12 cellular contexts compared by ENCODE assay signal in genomic region chr7:27116962-27117686, GRCh38. TPM values are rescaled to one million over a fixed set of nuclear protein-coding genes. Genes with fewer than 3 reads are reported as not detected.
DNase-seq lines count a peak whose midpoint lies in the region; ATAC-seq and TF ChIP-seq lines count a peak whose summit lies in the region.
"Had no signal": no experiment of that assay in that cellular context is flagged by ENCODE, and none has a peak within 500 bp of the region (broad histone marks: within the 10 kb centered on the region; RNA-seq: fewer than 3 reads in every experiment).

No MANE protein-coding gene starts in this region.

- H3K36me3 ChIP-seq in left lung: no peaks in the 10 kb centered on the region

- peaks cover 6 to 80% of the 10 kb centered on the region in 2 donors for H3K27me3 ChIP-seq in left lung
- H3K27me3 ChIP-seq: testis had no signal

- no peaks in the 10 kb centered on the region for H3K9me3 Mint-ChIP-seq in type B pancreatic cell

- DNase-seq in activated CD8-positive, alpha-beta memory T cell treated with anti-CD3 and anti-CD28 coated beads, Interleukin-2, amount 50 U/mL, for 48 hours: peak; percentile 36
- no peak for DNase-seq in activated CD8-positive, alpha-beta memory T cell treated with anti-CD3 and anti-CD28 coated beads for 24 hours
- DNase-seq in left lung: no peak
- DNase-seq in type B pancreatic cell (ENCODE audit: extremely low spot score, unreplicated experiment): peak; percentile 72
- DNase-seq in NCI-H2196 treated with DMSO at 0.1 percent for 48 hours (lab: John Stamatoyannopoulos, UW; ENCODE audit: unreplicated experiment): no peak
- DNase-seq in superior temporal gyrus (ENCODE audit: extremely low spot score): no peak
- DNase-seq: activated T-cell treated with anti-CD3 and anti-CD28 coated beads for 4 hours, NCI-H446, testis had no signal

- peak overlapping the region; percentile 91 for H3K4me3 Mint-ChIP-seq in type B pancreatic cell

- H3K4me1 ChIP-seq in left lung: peaks cover 4 to 6% of the 10 kb centered on the region in 2 donors
- H3K4me1 ChIP-seq: testis had no signal

- H3K27ac ChIP-seq in left lung: peak overlapping the region; percentile 73 to 86
- H3K27ac ChIP-seq: 22Rv1, testis had no signal

- peak overlapping the region; percentile 99 for H3K27ac Mint-ChIP-seq in type B pancreatic cell

- H3K4me3 ChIP-seq in left lung: peak overlapping the region; percentile 33 to 41
- H3K4me3 ChIP-seq: GM12878, testis had no signal

- H3K9me3 ChIP-seq in left lung: no peaks in the 10 kb centered on the region
- H3K9me3 ChIP-seq: testis had no signal

- TF ChIP-seq CTCF in left lung (IDR thresholded peaks at IDR 0.05) (no peak), type B pancreatic cell (conservative IDR thresholded peaks at IDR 0.05) (no peak)

- H3K36me3 Mint-ChIP-seq in type B pancreatic cell: peaks cover 54% of the 10 kb centered on the region

- intact Hi-C loops in left lung (cut with DNase I): no loop called here

- peaks cover 23% of the 10 kb centered on the region for H3K4me1 Mint-ChIP-seq in type B pancreatic cell (ENCODE audit: unreplicated experiment)

- no peak for ATAC-seq in left lung
- ATAC-seq: esophagus mucosa, GM12878 had no signal

- H3K27me3 Mint-ChIP-seq in type B pancreatic cell: peaks cover 32% of the 10 kb centered on the region

RNA-seq across cellular contexts. Expression of gene HOXA4, which starts 13.4 kb away (rescaled TPM):
- total RNA-seq in left lung (1 to 10 TPM; 3.4 to 7.6 TPM), type B pancreatic cell (ENCODE audit: low replicate concordance) (28.5 and 37.6 TPM in 2 replicates)
- total RNA-seq: GM12878 had no signal

RNA-seq across cellular contexts. Expression of gene HOXA2, which starts 14.6 kb away (rescaled TPM):
- total RNA-seq in left lung: 1 to 10 TPM in 1 of 2 donors, under 1 TPM in 1; 0.61 to 1.4 TPM
- total RNA-seq in type B pancreatic cell (ENCODE audit: low replicate concordance): 7.7 and 26.8 TPM in 2 replicates
- total RNA-seq: GM12878 had no signal

RNA-seq across cellular contexts. Expression of gene HOXA1, which starts 21.3 kb away (rescaled TPM):
- total RNA-seq in left lung: under 1 TPM; 0.50 to 0.60 TPM
- 9.5 and 22.0 TPM in 2 replicates for total RNA-seq in type B pancreatic cell (ENCODE audit: low replicate concordance)

RNA-seq across cellular contexts. Expression of gene HOXA5, which starts 26.4 kb away (rescaled TPM):
- 10 to 100 TPM; 16.1 to 21.6 TPM for total RNA-seq in left lung
- total RNA-seq in type B pancreatic cell (ENCODE audit: low replicate concordance): 55.0 and 77.7 TPM in 2 replicates

RNA-seq across cellular contexts. Expression of gene HOXA6, which starts 30.4 kb away (rescaled TPM):
- total RNA-seq in left lung (1 to 10 TPM; 3.5 to 5.0 TPM), type B pancreatic cell (ENCODE audit: low replicate concordance) (4.2 and 10.9 TPM in 2 replicates)
- total RNA-seq: GM12878, testis had no signal

Comparison
In these comparisons a context has a peak if more than half of its experiments do, and no peak if none do; other contexts are left out.
1. DNase-seq: peak in activated CD8-positive, alpha-beta memory T cell treated with anti-CD3 and anti-CD28 coated beads, Interleukin-2, amount 50 U/mL, for 48 hours (single experiment) and type B pancreatic cell (single experiment); none in activated CD8-positive, alpha-beta memory T cell treated with anti-CD3 and anti-CD28 coated beads for 24 hours (single experiment), left lung (0 of 2), NCI-H2196 treated with DMSO at 0.1 percent for 48 hours (single experiment) and superior temporal gyrus (single experiment).